In the genomic region with DNA sequence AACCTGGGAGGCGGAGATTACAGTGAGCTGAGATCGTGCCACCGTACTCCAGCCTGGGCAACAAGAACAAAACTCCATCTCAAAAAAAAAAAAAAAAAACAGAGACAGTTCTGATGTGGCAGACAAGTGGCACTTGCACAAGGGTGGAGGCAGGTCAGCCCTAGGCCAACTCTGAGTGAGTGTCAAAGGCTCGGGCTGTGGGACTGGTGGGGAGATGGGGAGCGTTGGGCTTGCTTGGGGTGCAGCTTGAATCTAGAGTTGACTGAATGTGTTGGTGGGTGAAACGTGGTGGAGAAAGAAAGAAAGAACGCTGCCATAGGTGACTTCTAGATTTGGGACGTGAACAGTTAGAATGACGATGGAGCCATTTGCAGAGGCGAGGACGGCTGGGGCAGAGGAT, we compare ENCODE assay signal across 26 cellular contexts.
"Had no signal": no experiment of that assay in that cellular context is flagged by ENCODE, and none has a peak within 500 bp of the region (broad histone marks: within the 10 kb centered on the region; RNA-seq: fewer than 3 reads in every experiment).

No MANE protein-coding gene starts in this region.

- H3K4me3 Mint-ChIP-seq: memory B cell; naive thymus-derived CD4-positive, alpha-beta T cell; natural killer cell treated with Interleukin-12 subunit alpha and Interleukin-12 subunit beta and Interleukin-15 and Interleukin-18, amount 100 ng/mL, for 72 hours; stimulated activated naive B cell treated with anti-CD40 and anti-IgM and Interleukin-4, amounts not matched to agents 10 μg/mL and 1 μg/mL and 100 μg/mL, for 72 hours; type B pancreatic cell had no signal

- H3K4me1 Mint-ChIP-seq: memory B cell; naive thymus-derived CD4-positive, alpha-beta T cell; stimulated activated naive B cell treated with anti-CD40 and anti-IgM and Interleukin-4, amounts not matched to agents 10 μg/mL and 1 μg/mL and 100 μg/mL, for 72 hours had no signal

- H3K27me3 ChIP-seq: tibial nerve, uterus had no signal

- H3K36me3 Mint-ChIP-seq: memory B cell; natural killer cell treated with Interleukin-12 subunit alpha and Interleukin-12 subunit beta and Interleukin-15 and Interleukin-18, amount 100 ng/mL, for 72 hours; stimulated activated naive B cell treated with anti-CD40 and anti-IgM and Interleukin-4, amounts not matched to agents 10 μg/mL and 1 μg/mL and 100 μg/mL, for 72 hours; type B pancreatic cell had no signal

- H3K4me3 ChIP-seq: left ventricle myocardium inferior, mucosa of descending colon, psoas muscle, skin epidermis, stomach, thoracic aorta, tibial nerve, uterus had no signal

- H3K27ac Mint-ChIP-seq: memory B cell; naive thymus-derived CD4-positive, alpha-beta T cell; natural killer cell treated with Interleukin-12 subunit alpha and Interleukin-12 subunit beta and Interleukin-15 and Interleukin-18, amount 100 ng/mL, for 72 hours; stimulated activated naive B cell treated with anti-CD40 and anti-IgM and Interleukin-4, amounts not matched to agents 10 μg/mL and 1 μg/mL and 100 μg/mL, for 72 hours; type B pancreatic cell had no signal

- DNase-seq: head of caudate nucleus; hippocampal formation; kidney; left colon; left ventricle myocardium inferior; midbrain; mucosa of descending colon; naive thymus-derived CD4-positive, alpha-beta T cell; nucleus accumbens; psoas muscle; stimulated activated CD4-positive, alpha-beta T cell treated with anti-CD3 and anti-CD28 coated beads, Interleukin-12 subunit alpha, Interleukin-12 subunit beta, amount 100 ng/mL, for 4 hours; stimulated activated CD4-positive, alpha-beta T cell treated with anti-CD3 and anti-CD28 coated beads, Interleukin-15, amount 100 ng/mL, for 24 hours; stimulated activated CD4-positive, alpha-beta T cell treated with anti-CD3 and anti-CD28 coated beads, Interleukin-2, amount 100 ng/mL, for 24 hours; stimulated activated CD4-positive, alpha-beta T cell treated with anti-CD3 and anti-CD28 coated beads, Interleukin-4, amount 100 ng/mL, for 1 hour; stimulated activated naive B cell treated with anti-CD40 and anti-IgM and Interleukin-4, amounts not matched to agents 10 μg/mL and 1 μg/mL and 100 μg/mL, for 72 hours; stimulated activated naive CD8-positive, alpha-beta T cell treated with anti-CD3 and anti-CD28 coated beads, Interleukin-15, Interleukin-2, amounts not matched to agents 100 U/mL and 50 U/mL, for 24 hours; stomach; uterus had no signal

- H3K9me3 ChIP-seq: mucosa of descending colon, psoas muscle, thoracic aorta, uterus had no signal

- H3K36me3 ChIP-seq: left ventricle myocardium inferior, stomach, thoracic aorta, tibial nerve, uterus had no signal

- H3K27ac ChIP-seq: left ventricle myocardium inferior, parathyroid adenoma, psoas muscle, skin epidermis, stomach, thoracic aorta, tibial nerve, uterus had no signal

- ATAC-seq: left colon; mucosa of descending colon; naive thymus-derived CD4-positive, alpha-beta T cell; natural killer cell treated with Interleukin-12 subunit alpha and Interleukin-12 subunit beta and Interleukin-15 and Interleukin-18, amount 100 ng/mL, for 72 hours; psoas muscle; sciatic nerve; stimulated activated naive B cell treated with anti-CD40 and anti-IgM and Interleukin-4, amounts not matched to agents 10 μg/mL and 1 μg/mL and 100 μg/mL, for 72 hours; stimulated activated naive CD8-positive, alpha-beta T cell treated with anti-CD3 and anti-CD28 coated beads, Interleukin-15, Interleukin-2, amounts not matched to agents 100 U/mL and 50 U/mL, for 24 hours had no signal

- H3K4me1 ChIP-seq: left ventricle myocardium inferior, parathyroid adenoma, psoas muscle, stomach, tibial nerve, uterus had no signal

- H3K9me3 Mint-ChIP-seq: natural killer cell treated with Interleukin-12 subunit alpha and Interleukin-12 subunit beta and Interleukin-15 and Interleukin-18, amount 100 ng/mL, for 72 hours; type B pancreatic cell had no signal
